Comparison of ENCODE assay signal across 8 cellular contexts in genomic region chrX:11756354-11757318, GRCh38. TPM values are rescaled to one million over a fixed set of nuclear protein-coding genes. Genes with fewer than 3 reads are reported as not detected.
A peak's percentile ranks its signal among the peaks of the same experiment; 100 is the strongest.
DNase-seq lines count a peak whose midpoint lies in the region; ATAC-seq and TF ChIP-seq lines count a peak whose summit lies in the region.

No MANE protein-coding gene starts in this region.

- H3K4me2 ChIP-seq in BLaER1 treated with 17β-estradiol and CSF1 and Interleukin-3, amounts not matched to agents 10 nM and 100 nM, result peak overlapping the region; percentile 69 to 91 (median 79)

- CTCF ChIA-PET in HEK293 (lab: Yijun Ruan, JAX), result interaction anchor here (1.3 to 1.4 kb wide), 2 partner anchors 9 to 24 kb away, joined by 3 to 6 read pairs; no protein-coding TSS in a partner anchor

- H3K4me1 ChIP-seq in BLaER1 treated with 17β-estradiol and CSF1 and Interleukin-3, amounts not matched to agents 10 nM and 100 nM, result peaks cover 7 to 25% (median 12%) of the 10 kb centered on the region in 10 experiments; a peak in 15 of 20 replicates
- H3K4me1 ChIP-seq in HEK293 (ENCODE audit: control insufficient read depth, insufficient read depth, low read length) (peaks cover 8% of the 10 kb centered on the region), ascending aorta (no peaks in the 10 kb centered on the region), muscle layer of duodenum (ENCODE audit: control insufficient read depth in 1 of 2, insufficient read depth in 2 of 2, low read length in 2 of 2) (peaks cover 0 to 10% of the 10 kb centered on the region in 2 donors)

- peak overlapping the region in 8 of 10 experiments; percentile 56 to 86 (median 77); a peak in 14 of 20 replicates for H3K4me3 ChIP-seq in BLaER1 treated with 17β-estradiol and CSF1 and Interleukin-3, amounts not matched to agents 10 nM and 100 nM
- H3K4me3 ChIP-seq in HEK293 (ENCODE audit: low read depth, low read length) (no peak overlapping the region), ascending aorta (peak overlapping the region; percentile 64 to 73), muscle layer of duodenum (ENCODE audit: low read depth in 1 of 2, low read length in 2 of 2) (peak overlapping the region; percentile 56 to 61)

- intact Hi-C loops in ascending aorta (cut with DNase I), result loop anchor here (5.0 to 10.0 kb wide), 3 partner anchors 224 to 1572 kb away; no protein-coding TSS in a partner anchor
- intact Hi-C loops in Right ventricle myocardium inferior (cut with DNase I), result loop anchor here (10.0 kb wide), 1 partner anchor 642 kb away; the partner anchor contains the start of gene HCCS

- H3K27me3 ChIP-seq in BLaER1 treated with 17β-estradiol and CSF1 and Interleukin-3, amounts not matched to agents 10 nM and 100 nM, result peaks cover 43 to 82% (median 71%) of the 10 kb centered on the region in 11 experiments
- H3K27me3 ChIP-seq in ascending aorta (no peaks in the 10 kb centered on the region), muscle layer of duodenum (ENCODE audit: low read depth, low read length) (no peaks in the 10 kb centered on the region)

- H3K9me3 ChIP-seq in BLaER1 treated with 17β-estradiol and CSF1 and Interleukin-3, amounts not matched to agents 10 nM and 100 nM (replicated peaks in 1 of 11), result peaks cover 0 to 38% (median 6%) of the 10 kb centered on the region in 11 experiments; a peak in 12 of 22 replicates
- H3K9me3 ChIP-seq in HEK293 (ENCODE audit: control insufficient read depth, insufficient read depth, low read depth, low read length), result no peaks in the 10 kb centered on the region
- no peaks in the 10 kb centered on the region for H3K9me3 ChIP-seq in ascending aorta
- no peaks in the 10 kb centered on the region for H3K9me3 ChIP-seq in muscle layer of duodenum (ENCODE audit: control insufficient read depth in 1 of 2, low read length in 2 of 2)

- no peaks in the 10 kb centered on the region; a peak in 1 of 22 replicates for H4K20me1 ChIP-seq in BLaER1 treated with 17β-estradiol and CSF1 and Interleukin-3, amounts not matched to agents 10 nM and 100 nM

- H3K27ac ChIP-seq in BLaER1 treated with 17β-estradiol and CSF1 and Interleukin-3, amounts not matched to agents 10 nM and 100 nM, result peak overlapping the region in 3 of 11 experiments; percentile 88 to 95 (median 94); a peak in 7 of 22 replicates
- H3K27ac ChIP-seq in HEK293 (ENCODE audit: extremely low read depth, low read depth, low read length) (no peak overlapping the region), ascending aorta (peak overlapping the region; percentile 86 to 90), muscle layer of duodenum (ENCODE audit: low read length) (peak overlapping the region; percentile 51)

- H3K9ac ChIP-seq in BLaER1 treated with 17β-estradiol and CSF1 and Interleukin-3, amounts not matched to agents 10 nM and 100 nM, result peak overlapping the region in 5 of 11 experiments; percentile 84 to 95 (median 89); a peak in 7 of 22 replicates

- DNase-seq in ascending aorta (ENCODE audit: low spot score in 2 of 2) (no peak), iPS-NIHi11 (ENCODE audit: low spot score) (no peak), amniotic stem cell (lab: John Stamatoyannopoulos, UW) (no peak), Right ventricle myocardium inferior (ENCODE audit: missing footprints) (no peak)

- POLR2A ChIA-PET in HEK293 (lab: Yijun Ruan, JAX), result no interaction called here

- TF ChIP-seq CTCF in HEK293 (tag by site-specific recombination; IDR thresholded peaks at IDR 0.05) (0 out of 2 replicates have a peak, but pooled peaks have one; percentile 10), ascending aorta (IDR thresholded peaks at IDR 0.05) (no peak)

- ATAC-seq in GM19397 (IDR thresholded peaks at IDR 0.05; ENCODE audit: unreplicated experiment), result no peak
- ATAC-seq in Right ventricle myocardium inferior, result no peak

- H3K36me3 ChIP-seq in BLaER1 treated with 17β-estradiol and CSF1 and Interleukin-3, amounts not matched to agents 10 nM and 100 nM, result peaks cover 0 to 10% (median 1%) of the 10 kb centered on the region in 11 experiments; a peak in 12 of 22 replicates
- H3K36me3 ChIP-seq in HEK293 (ENCODE audit: control insufficient read depth in 2 of 2, insufficient read depth in 1 of 2, low read length in 2 of 2) (peaks cover 6 to 10% of the 10 kb centered on the region in 2 experiments; a peak in 2 of 3 replicates), ascending aorta (no peaks in the 10 kb centered on the region), muscle layer of duodenum (ENCODE audit: control insufficient read depth in 1 of 2, insufficient read depth in 2 of 2, low read length in 2 of 2) (no peaks in the 10 kb centered on the region)

TF ChIP-seq in HEK293, 187 proteins besides CTCF, POLR2A, EP300 and RAD21:
- TF ChIP-seq ZNF654 (tag by site-specific recombination; IDR thresholded peaks at IDR 0.05; ENCODE audit: low read depth), result 0 out of 2 replicates have a peak, but pooled peaks have one; percentile 5
- no peak for TF ChIP-seq ZBTB48 (tag by site-specific recombination; IDR thresholded peaks at IDR 0.05)
- TF ChIP-seq ZNF184 (tag by site-specific recombination; IDR thresholded peaks at IDR 0.05), result peak; percentile 76
- TF ChIP-seq ZFP37 (tag by site-specific recombination; IDR thresholded peaks at IDR 0.05), result no peak

RNA-seq across cellular contexts. Expression of gene MSL3, which starts 1.4 kb away (rescaled TPM):
- total RNA-seq in ascending aorta (28.5 TPM), Right ventricle myocardium inferior (14.6 TPM)
